Comparison of ENCODE assay signal across 9 cellular contexts in the genomic region with DNA sequence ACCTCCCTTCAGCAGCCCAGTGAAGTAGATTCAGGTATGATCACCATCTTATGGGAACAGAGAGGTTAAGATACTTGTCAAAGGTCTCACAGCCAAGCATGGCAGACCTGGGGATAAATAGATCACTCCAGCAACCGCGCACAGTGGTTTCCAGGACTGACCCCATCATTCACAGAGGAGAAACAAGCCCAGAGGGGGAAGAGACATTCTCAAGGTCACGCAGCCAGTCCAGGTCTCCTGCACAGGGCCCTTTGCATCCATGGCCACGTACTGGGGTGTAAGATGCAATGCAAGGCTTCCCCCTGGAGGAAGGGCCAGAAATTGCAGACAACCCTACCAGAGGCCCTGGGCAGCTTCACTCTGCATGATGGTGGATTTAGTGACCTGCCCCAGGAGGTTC. TPM values are rescaled to one million over a fixed set of nuclear protein-coding genes. Genes with fewer than 3 reads are reported as not detected.
A peak's percentile ranks its signal among the peaks of the same experiment; 100 is the strongest.
DNase-seq lines count a peak whose midpoint lies in the region; ATAC-seq, FAIRE-seq and TF ChIP-seq lines count a peak whose summit lies in the region.
"Had no signal": no experiment of that assay in that cellular context is flagged by ENCODE, and none has a peak within 500 bp of the region (broad histone marks: within the 10 kb centered on the region; RNA-seq: fewer than 3 reads in every experiment).

No MANE protein-coding gene starts in this region.

- TF ChIP-seq EP300 in sigmoid colon (IDR thresholded peaks at IDR 0.05) = no peak

- H3K4me1 ChIP-seq in sigmoid colon = no peaks in the 10 kb centered on the region

- FAIRE-seq in GM12892 (lab: Jason Lieb, UNC) = no peak

- CTCF ChIA-PET in activated CD4-positive, alpha-beta T cell treated with anti-CD3 and anti-CD28 coated beads for 36 hours (lab: Charles Lee) = interaction anchor here (0.7 to 1.2 kb wide), 7 partner anchors 9 to 189 kb away, joined by 3 to 5 read pairs (median 3); no protein-coding TSS in a partner anchor

- 62 to 70% methylated on average over 4 of the region's 4 CpGs for WGBS in sigmoid colon, 2 donors

- TF ChIP-seq CTCF in sigmoid colon (IDR thresholded peaks at IDR 0.05) = no peak

- no peak overlapping the region for H3K4me3 ChIP-seq in sigmoid colon

- peak; percentile 62 for ATAC-seq in activated CD4-positive, alpha-beta T cell treated with anti-CD3 and anti-CD28 coated beads for 36 hours
- ATAC-seq in HG03571 (IDR thresholded peaks at IDR 0.05; ENCODE audit: unreplicated experiment) = no peak

- no peaks in the 10 kb centered on the region for H3K36me3 Mint-ChIP-seq in activated CD4-positive, alpha-beta T cell treated with anti-CD3 and anti-CD28 coated beads for 36 hours (ENCODE audit: low read depth)
- H3K36me3 Mint-ChIP-seq: natural killer cell treated with Interleukin-12 subunit alpha and Interleukin-12 subunit beta and Interleukin-15 and Interleukin-18, amount 100 ng/mL, for 72 hours had no signal

- H3K27ac ChIP-seq in sigmoid colon = no peak overlapping the region

- intact Hi-C loops in activated CD4-positive, alpha-beta T cell treated with anti-CD3 and anti-CD28 coated beads for 36 hours (cut with DNase I, micrococcal nuclease) = no loop called here
- intact Hi-C loops in sigmoid colon (cut with DNase I) = no loop called here

- no peaks in the 10 kb centered on the region for H3K9me3 ChIP-seq in sigmoid colon

- TF ChIP-seq POLR2A in sigmoid colon (IDR thresholded peaks at IDR 0.05) (no peak), GM12892 (IDR thresholded peaks at IDR 0.05; ENCODE audit: low read depth, low read length) (no peak)

- H3K27me3 ChIP-seq in sigmoid colon = peaks cover 0 to 36% (median 20%) of the 10 kb centered on the region in 3 donors

- POLR2A ChIA-PET in activated CD4-positive, alpha-beta T cell treated with anti-CD3 and anti-CD28 coated beads for 36 hours (lab: Charles Lee) = no interaction called here

- no peaks in the 10 kb centered on the region for H3K36me3 ChIP-seq in sigmoid colon

- peak; percentile 66 for DNase-seq in activated CD4-positive, alpha-beta T cell treated with anti-CD3 and anti-CD28 coated beads for 36 hours
- DNase-seq in activated CD4-positive, alpha-beta T cell treated with anti-CD3 and anti-CD28 coated beads for 4 hours = no peak
- DNase-seq in NCI-H146 (lab: John Stamatoyannopoulos, UW) (peak; percentile 10), cerebellar cortex (ENCODE audit: low spot score) (peak; percentile 26), sigmoid colon (peak; percentile 24), T1000 (lab: John Stamatoyannopoulos, UW) (no peak), GM12892 (ENCODE audit: insufficient read length) (no peak)

- H3K9me3 Mint-ChIP-seq in activated CD4-positive, alpha-beta T cell treated with anti-CD3 and anti-CD28 coated beads for 36 hours (ENCODE audit: low read depth) = no peaks in the 10 kb centered on the region
- H3K9me3 Mint-ChIP-seq: natural killer cell treated with Interleukin-12 subunit alpha and Interleukin-12 subunit beta and Interleukin-15 and Interleukin-18, amount 100 ng/mL, for 72 hours had no signal

- H3K27me3 Mint-ChIP-seq in activated CD4-positive, alpha-beta T cell treated with anti-CD3 and anti-CD28 coated beads for 36 hours = peaks cover 32% of the 10 kb centered on the region

- no peaks in the 10 kb centered on the region for H3K4me1 Mint-ChIP-seq in activated CD4-positive, alpha-beta T cell treated with anti-CD3 and anti-CD28 coated beads for 36 hours

- H3K4me3 Mint-ChIP-seq in activated CD4-positive, alpha-beta T cell treated with anti-CD3 and anti-CD28 coated beads for 36 hours = no peak overlapping the region
- H3K4me3 Mint-ChIP-seq: natural killer cell treated with Interleukin-12 subunit alpha and Interleukin-12 subunit beta and Interleukin-15 and Interleukin-18, amount 100 ng/mL, for 72 hours had no signal

- H3K27ac Mint-ChIP-seq in activated CD4-positive, alpha-beta T cell treated with anti-CD3 and anti-CD28 coated beads for 36 hours = no peak overlapping the region
- H3K27ac Mint-ChIP-seq: natural killer cell treated with Interleukin-12 subunit alpha and Interleukin-12 subunit beta and Interleukin-15 and Interleukin-18, amount 100 ng/mL, for 72 hours had no signal

RNA-seq across cellular contexts. Expression of a gene that starts 19.9 kb away (rescaled TPM):
- total RNA-seq in activated CD4-positive, alpha-beta T cell treated with anti-CD3 and anti-CD28 coated beads for 36 hours = not detected
- total RNA-seq in sigmoid colon = not detected
- polyA plus RNA-seq in sigmoid colon = not detected
- polyA plus RNA-seq in GM12892 (2012; ENCODE audit: missing spikeins) = not detected
- total RNA-seq: natural killer cell treated with Interleukin-12 subunit alpha and Interleukin-12 subunit beta and Interleukin-15 and Interleukin-18, amount 100 ng/mL, for 72 hours had no signal

RNA-seq across cellular contexts. Expression of a gene that starts 40.1 kb away (rescaled TPM):
- 10 to 100 TPM in 1 of 2 experiments, 1 to 10 TPM in 1; 9.6 to 10.9 TPM for total RNA-seq in activated CD4-positive, alpha-beta T cell treated with anti-CD3 and anti-CD28 coated beads for 36 hours
- 10 to 100 TPM in 1 of 4 donors, 1 to 10 TPM in 3; 3.9 to 11.6 (median 7.5) TPM for total RNA-seq in sigmoid colon
- 1 to 10 TPM; 3.0 to 5.4 (median 5.3) TPM for polyA plus RNA-seq in sigmoid colon
- 11.2 TPM for polyA plus RNA-seq in GM12892 (2012; ENCODE audit: missing spikeins)

Comparison
In these comparisons a context has a peak if more than half of its experiments do, and no peak if none do; other contexts are left out.
1. DNase-seq: peak in activated CD4-positive, alpha-beta T cell treated with anti-CD3 and anti-CD28 coated beads for 36 hours (single experiment), NCI-H146 (single experiment), cerebellar cortex (single experiment) and sigmoid colon (single experiment); none in activated CD4-positive, alpha-beta T cell treated with anti-CD3 and anti-CD28 coated beads for 4 hours (0 of 2), T1000 (single experiment) and GM12892 (single experiment).